ENCODE assay signal across 19 cellular contexts in genomic region chr3:138408751-138409161, GRCh38. TPM values are rescaled to one million over a fixed set of nuclear protein-coding genes. Genes with fewer than 3 reads are reported as not detected.
DNase-seq lines count a peak whose midpoint lies in the region; ATAC-seq and TF ChIP-seq lines count a peak whose summit lies in the region.
"Had no signal": no experiment of that assay in that cellular context is flagged by ENCODE, and none has a peak within 500 bp of the region (broad histone marks: within the 10 kb centered on the region; RNA-seq: fewer than 3 reads in every experiment).

No MANE protein-coding gene starts in this region.

- no peak overlapping the region for H3K27ac Mint-ChIP-seq in nephron progenitor cell
- H3K27ac Mint-ChIP-seq: activated naive CD8-positive, alpha-beta T cell treated with anti-CD3 and anti-CD28 coated beads for 36 hours; activated T-helper 1 cell treated with anti-CD3 and anti-CD28 coated beads, Interleukin-12 subunit alpha, Interleukin-12 subunit beta, Interleukin-2, Interleukin-4 antibody, amounts not matched to agents 30 ng/mL and 10 ng/mL and 1 ng/mL, durations not matched to agents 14 hours and 24 hours and 36 hours had no signal

- TF ChIP-seq CTCF in heart left ventricle (IDR thresholded peaks at IDR 0.05) = no peak
- TF ChIP-seq CTCF in dorsolateral prefrontal cortex (IDR thresholded peaks at IDR 0.05 in 54 of 56, conservative IDR thresholded peaks at IDR 0.05 in 2 of 56; ENCODE audit: low read depth in 1 of 56, partially characterized antibody in 56 of 56) = no peak
- no peak for TF ChIP-seq CTCF in nephron progenitor cell (IDR thresholded peaks at IDR 0.05)

- no peaks in the 10 kb centered on the region for H3K27me3 ChIP-seq in heart left ventricle
- H3K27me3 ChIP-seq in dorsolateral prefrontal cortex = no peaks in the 10 kb centered on the region
- H3K27me3 ChIP-seq: BLaER1, ovary had no signal

- DNase-seq in heart left ventricle (no peak), Right ventricle myocardium inferior (ENCODE audit: missing footprints) (no peak), dorsolateral prefrontal cortex (peak in 9 of 10 donors; percentile 9 to 85 (median 60)), mesenteric fat pad (ENCODE audit: low spot score) (peak; percentile 28), nephron progenitor cell (no peak), NCI-H748 (lab: John Stamatoyannopoulos, UW; ENCODE audit: unreplicated experiment) (no peak), SIG-M5 treated with dmso at 0.1 percent for 504 hours (lab: John Stamatoyannopoulos, UW; ENCODE audit: unreplicated experiment) (no peak)
- no peak for DNase-seq in stimulated activated CD4-positive, alpha-beta T cell treated with anti-CD3 and anti-CD28 coated beads, Interleukin-2, amount 100 ng/mL, for 48 hours
- DNase-seq: activated naive CD8-positive, alpha-beta T cell treated with anti-CD3 and anti-CD28 coated beads for 36 hours; Calu3; dermis blood vessel endothelial cell; GOT3; NCI-H2029; NCI-H446; NK-92 treated with Interleukin-12 subunit alpha and Interleukin-12 subunit beta, amount 100 ng/mL, for 24 hours; ovary; stimulated activated CD4-positive, alpha-beta T cell treated with anti-CD3 and anti-CD28 coated beads, Interleukin-4, amount 100 ng/mL, for 24 hours had no signal

- no peak overlapping the region for H3K4me3 ChIP-seq in heart left ventricle
- H3K4me3 ChIP-seq in dorsolateral prefrontal cortex = no peak overlapping the region
- H3K4me3 ChIP-seq: BLaER1, ovary had no signal

- TF ChIP-seq POLR2A in heart left ventricle (IDR thresholded peaks at IDR 0.05) = no peak

- intact Hi-C loops in heart left ventricle (cut with DNase I) (no loop called here), Right ventricle myocardium inferior (cut with DNase I) (no loop called here), dorsolateral prefrontal cortex (cut with DNase I) (loop anchor here in 1 of 2 donors (5.0 kb wide), 1 partner anchor 76 kb away; no protein-coding TSS in a partner anchor)

- ATAC-seq in heart left ventricle (peak in 3 of 4 donors; percentile 8 to 25 (median 22)), Right ventricle myocardium inferior (no peak)

- no peaks in the 10 kb centered on the region for H3K9me3 Mint-ChIP-seq in nephron progenitor cell
- H3K9me3 Mint-ChIP-seq: activated naive CD8-positive, alpha-beta T cell treated with anti-CD3 and anti-CD28 coated beads for 36 hours; activated T-helper 1 cell treated with anti-CD3 and anti-CD28 coated beads, Interleukin-12 subunit alpha, Interleukin-12 subunit beta, Interleukin-2, Interleukin-4 antibody, amounts not matched to agents 30 ng/mL and 10 ng/mL and 1 ng/mL, durations not matched to agents 14 hours and 24 hours and 36 hours had no signal

- H3K4me3 Mint-ChIP-seq in nephron progenitor cell = no peak overlapping the region
- H3K4me3 Mint-ChIP-seq: activated naive CD8-positive, alpha-beta T cell treated with anti-CD3 and anti-CD28 coated beads for 36 hours; activated T-helper 1 cell treated with anti-CD3 and anti-CD28 coated beads, Interleukin-12 subunit alpha, Interleukin-12 subunit beta, Interleukin-2, Interleukin-4 antibody, amounts not matched to agents 30 ng/mL and 10 ng/mL and 1 ng/mL, durations not matched to agents 14 hours and 24 hours and 36 hours had no signal

- peaks cover 18% of the 10 kb centered on the region for H3K36me3 Mint-ChIP-seq in nephron progenitor cell (ENCODE audit: low read depth)
- H3K36me3 Mint-ChIP-seq: activated naive CD8-positive, alpha-beta T cell treated with anti-CD3 and anti-CD28 coated beads for 36 hours had no signal

- H3K27me3 Mint-ChIP-seq in nephron progenitor cell (ENCODE audit: low read depth, poor library complexity) = peaks cover 12% of the 10 kb centered on the region
- H3K27me3 Mint-ChIP-seq: activated naive CD8-positive, alpha-beta T cell treated with anti-CD3 and anti-CD28 coated beads for 36 hours had no signal

- H3K4me1 ChIP-seq in heart left ventricle = peaks cover 0 to 20% (median 4%) of the 10 kb centered on the region in 12 donors

- H3K36me3 ChIP-seq in heart left ventricle = peaks cover 0 to 21% (median 17%) of the 10 kb centered on the region in 9 donors
- H3K36me3 ChIP-seq: BLaER1, ovary had no signal

- H3K4me1 Mint-ChIP-seq in nephron progenitor cell = no peaks in the 10 kb centered on the region

- 50 to 60% (median 56%) methylated on average over 6 of the region's 6 CpGs for WGBS in heart left ventricle, 4 donors

- H3K27ac ChIP-seq in heart left ventricle (no peak overlapping the region), dorsolateral prefrontal cortex (peak overlapping the region in 51 of 59 donors; percentile 2 to 89 (median 56))
- H3K27ac ChIP-seq: BLaER1, ovary had no signal

- H3K9me3 ChIP-seq in heart left ventricle = no peaks in the 10 kb centered on the region
- H3K9me3 ChIP-seq: BLaER1, ovary had no signal

RNA-seq across cellular contexts. Expression of gene ESYT3, which starts 25.7 kb away (rescaled TPM):
- total RNA-seq in heart left ventricle = 1 to 10 TPM in 6 of 9 donors, under 1 TPM in 3; 0.87 to 2.7 (median 1.7) TPM
- 1 to 10 TPM in 1 of 2 donors, under 1 TPM in 1; 0.42 to 1.0 TPM for polyA plus RNA-seq in heart left ventricle
- 1.4 TPM for total RNA-seq in Right ventricle myocardium inferior
- 10 to 100 TPM in 119 of 120 experiments, 1 to 10 TPM in 1; 9.6 to 48.4 (median 21.3) TPM for total RNA-seq in dorsolateral prefrontal cortex
- total RNA-seq in mesenteric fat pad = 0.19 TPM
- total RNA-seq: dermis blood vessel endothelial cell had no signal

Comparison
In these comparisons a context has a peak if more than half of its experiments do, and no peak if none do; other contexts are left out.
1. DNase-seq: peak in dorsolateral prefrontal cortex (9 of 10) and mesenteric fat pad (single experiment); none in heart left ventricle (0 of 5), Right ventricle myocardium inferior (single experiment), nephron progenitor cell (single experiment), NCI-H748 (single experiment), SIG-M5 treated with dmso at 0.1 percent for 504 hours (single experiment) and stimulated activated CD4-positive, alpha-beta T cell treated with anti-CD3 and anti-CD28 coated beads, Interleukin-2, amount 100 ng/mL, for 48 hours (0 of 2).
2. H3K27ac ChIP-seq: peak in dorsolateral prefrontal cortex (51 of 59); none in heart left ventricle (0 of 12).